In the genomic region with DNA sequence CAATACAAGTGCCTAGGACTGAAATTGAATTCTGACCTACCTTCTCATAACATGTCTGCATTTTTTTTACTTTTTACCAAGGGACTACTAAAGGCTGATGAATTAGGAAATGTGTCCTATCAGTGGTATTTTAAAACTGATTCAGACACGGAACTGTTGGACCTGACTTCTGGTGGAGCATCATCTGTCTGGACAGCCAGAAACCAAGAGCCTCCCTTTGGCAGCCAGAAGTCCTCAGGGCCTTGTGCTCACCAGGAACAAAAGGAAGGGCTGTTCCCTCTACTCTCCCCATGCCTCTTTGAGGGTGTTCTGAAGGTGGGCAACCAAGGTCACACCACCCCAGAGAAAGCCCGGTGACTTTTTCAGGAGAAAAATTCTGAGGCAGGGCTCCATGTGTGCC, we compare ENCODE assay signal across 16 cellular contexts.
DNase-seq lines count a peak whose midpoint lies in the region; ATAC-seq and TF ChIP-seq lines count a peak whose summit lies in the region.
"Had no signal": no experiment of that assay in that cellular context is flagged by ENCODE, and none has a peak within 500 bp of the region (broad histone marks: within the 10 kb centered on the region; RNA-seq: fewer than 3 reads in every experiment).

No MANE protein-coding gene starts in this region.

- POLR2A ChIA-PET in SK-N-SH (lab: Yijun Ruan, JAX), result no interaction called here
- POLR2A ChIA-PET in CD8-positive, alpha-beta T cell (lab: Charles Lee), result no interaction called here

- H3K18ac ChIP-seq in trophoblast cell (ENCODE audit: low read length), result peak overlapping the region; percentile 33

- no peak overlapping the region for H3K27ac Mint-ChIP-seq in CD8-positive, alpha-beta T cell
- H3K27ac Mint-ChIP-seq: activated naive CD4-positive, alpha-beta T cell treated with anti-CD3 and anti-CD28 coated beads, Interleukin-2, amount 50 U/mL, for 72 hours; CD4-positive, alpha-beta T cell had no signal

- ATAC-seq in SK-N-SH treated with all-trans-retinoic acid at 6 μM for 48 hours (no peak), foreskin keratinocyte (no peak)
- no peak for ATAC-seq in CD8-positive, alpha-beta T cell
- ATAC-seq: activated naive CD4-positive, alpha-beta T cell treated with anti-CD3 and anti-CD28 coated beads, Interleukin-2, amount 50 U/mL, for 72 hours had no signal

- H3K4ac ChIP-seq in trophoblast cell (ENCODE audit: low read depth, low read length), result peak overlapping the region; percentile 0

- no peak overlapping the region for H2BK12ac ChIP-seq in trophoblast cell (ENCODE audit: low read length)

- H2AFZ ChIP-seq in SK-N-SH (ENCODE audit: low read depth) (no peak overlapping the region), trophoblast cell (ENCODE audit: insufficient read depth, low read length, poor library complexity) (no peak overlapping the region)

- H3K4me3 ChIP-seq in SK-N-SH (ENCODE audit: low read depth in 2 of 2, low read length in 1 of 2), result no peak overlapping the region
- H3K4me3 ChIP-seq in trophoblast cell (ENCODE audit: low read depth, low read length), result no peak overlapping the region
- no peak overlapping the region for H3K4me3 ChIP-seq in CD8-positive, alpha-beta T cell (ENCODE audit: low read depth, low read length)

- no peaks in the 10 kb centered on the region for H3K9me3 ChIP-seq in SK-N-SH
- no peaks in the 10 kb centered on the region for H3K9me3 ChIP-seq in trophoblast cell (ENCODE audit: insufficient read depth, low read depth, low read length)
- no peaks in the 10 kb centered on the region for H3K9me3 ChIP-seq in CD8-positive, alpha-beta T cell (ENCODE audit: low read length)

- H4K20me1 ChIP-seq in SK-N-SH (ENCODE audit: insufficient read depth), result no peaks in the 10 kb centered on the region

- DNase-seq in SK-N-SH (no peak), foreskin keratinocyte (no peak), trophoblast cell (no peak), COR-L47 (lab: John Stamatoyannopoulos, UW) (no peak), T-helper 1 cell (no peak)
- no peak for DNase-seq in CD8-positive, alpha-beta T cell
- DNase-seq in activated CD4-positive, alpha-beta T cell treated with anti-CD3 and anti-CD28 coated beads, Interleukin-2, amount 50 U/mL, for 4 hours, result no peak
- DNase-seq: activated CD8-positive, alpha-beta memory T cell treated with anti-CD3 and anti-CD28 coated beads, Interleukin-2, amount 50 U/mL, for 4 hours; CD4-positive, alpha-beta T cell; cortex of kidney; stimulated activated CD4-positive, alpha-beta T cell treated with anti-CD3 and anti-CD28 coated beads, Interleukin-1b, Interleukin-23, amount 100 ng/mL, for 48 hours; stimulated activated CD8-positive, alpha-beta memory T cell treated with anti-CD3 and anti-CD28 coated beads, Interleukin-4, amount 100 ng/mL, for 48 hours had no signal

- H2BK120ac ChIP-seq in trophoblast cell (ENCODE audit: insufficient read depth, low read length, poor library complexity), result no peak overlapping the region

- CTCF ChIA-PET in SK-N-SH (lab: Yijun Ruan, JAX), result interaction anchor here (2.5 kb wide), 1 partner anchor 124 kb away, joined by 7 read pairs; no protein-coding TSS in a partner anchor
- CTCF ChIA-PET in CD8-positive, alpha-beta T cell (lab: Charles Lee), result no interaction called here

- no peak overlapping the region for H3K4me3 Mint-ChIP-seq in CD8-positive, alpha-beta T cell
- H3K4me3 Mint-ChIP-seq: CD4-positive, alpha-beta T cell had no signal

- H3K79me2 ChIP-seq in SK-N-SH (ENCODE audit: insufficient read depth) (peaks cover 89% of the 10 kb centered on the region), trophoblast cell (ENCODE audit: control insufficient read depth, insufficient read depth, low read length, poor library complexity) (peaks cover 2% of the 10 kb centered on the region)

- intact Hi-C loops in CD8-positive, alpha-beta T cell (cut with DNase I, micrococcal nuclease), result no loop called here

- TF ChIP-seq CTCF in SK-N-SH (IDR thresholded peaks at IDR 0.05) (no peak), foreskin keratinocyte (conservative IDR thresholded peaks at IDR 0.05) (no peak)
- no peak for TF ChIP-seq CTCF in CD8-positive, alpha-beta T cell (IDR thresholded peaks at IDR 0.05)

- H3K27ac ChIP-seq in SK-N-SH (ENCODE audit: low read depth in 2 of 2, low read length in 1 of 2) (peak overlapping the region; percentile 85 to 99), foreskin keratinocyte (peak overlapping the region; percentile 88), trophoblast cell (ENCODE audit: low read depth, low read length) (peak overlapping the region; percentile 54)
- no peak overlapping the region for H3K27ac ChIP-seq in CD8-positive, alpha-beta T cell (ENCODE audit: low read depth, low read length)
- H3K27ac ChIP-seq: 22Rv1 had no signal

- H3K27me3 ChIP-seq in SK-N-SH (ENCODE audit: insufficient read depth) (no peaks in the 10 kb centered on the region), foreskin keratinocyte (no peaks in the 10 kb centered on the region), trophoblast cell (ENCODE audit: insufficient read depth, low read length) (no peaks in the 10 kb centered on the region)
- peaks cover 5% of the 10 kb centered on the region for H3K27me3 ChIP-seq in CD8-positive, alpha-beta T cell (ENCODE audit: insufficient read depth, low read length)

- H2BK5ac ChIP-seq in trophoblast cell (ENCODE audit: low read depth, low read length, poor library complexity), result peak overlapping the region; percentile 0

- H3K4me1 Mint-ChIP-seq in CD8-positive, alpha-beta T cell (ENCODE audit: low read depth), result peaks cover under 1% of the 10 kb centered on the region

- H3K23ac ChIP-seq in trophoblast cell (ENCODE audit: low read length), result no peak overlapping the region

- H4K8ac ChIP-seq in trophoblast cell (ENCODE audit: low read depth, low read length), result no peak overlapping the region

- H4K91ac ChIP-seq in trophoblast cell (ENCODE audit: low read depth, low read length), result no peak overlapping the region

- no peak overlapping the region for H4K12ac ChIP-seq in trophoblast cell (ENCODE audit: low read depth, low read length)

- H3F3A ChIP-seq in SK-N-SH (replicated peaks; ENCODE audit: insufficient read depth), result peaks cover 54% of the 10 kb centered on the region

- peak overlapping the region; percentile 77 for H3K9ac ChIP-seq in SK-N-SH
- no peak overlapping the region for H3K9ac ChIP-seq in trophoblast cell (ENCODE audit: low read length)
- H3K9ac ChIP-seq: parathyroid adenoma had no signal

- H3K36me3 Mint-ChIP-seq in CD8-positive, alpha-beta T cell, result no peaks in the 10 kb centered on the region

- H3K9me3 Mint-ChIP-seq in CD8-positive, alpha-beta T cell, result no peaks in the 10 kb centered on the region
- H3K9me3 Mint-ChIP-seq: activated naive CD4-positive, alpha-beta T cell treated with anti-CD3 and anti-CD28 coated beads, Interleukin-2, amount 50 U/mL, for 72 hours; CD4-positive, alpha-beta T cell had no signal

- H3K4me2 ChIP-seq in SK-N-SH (peak overlapping the region; percentile 62; the same call in 1 of the 2 replicates), trophoblast cell (ENCODE audit: low read length) (peak overlapping the region; percentile 9)

- TF ChIP-seq RAD21 in SK-N-SH (IDR thresholded peaks at IDR 0.05; ENCODE audit: low read length), result no peak

- H3K9me2 ChIP-seq in SK-N-SH, result no peaks in the 10 kb centered on the region

- 92% methylated on average over 2 of the region's 2 CpGs for WGBS in SK-N-SH (ENCODE audit: low lambda C conversion rate)
- no CpG with 5 or more reads among the region's 2 CpGs for WGBS in trophoblast cell (ENCODE audit: extremely low coverage, insufficient coverage, insufficient read length)

- peaks cover 45 to 62% of the 10 kb centered on the region in 2 experiments for H3K4me1 ChIP-seq in SK-N-SH (ENCODE audit: control insufficient read depth in 1 of 2, insufficient read depth in 2 of 2, low read depth in 1 of 2, low read length in 1 of 2)
- peaks cover 29% of the 10 kb centered on the region for H3K4me1 ChIP-seq in foreskin keratinocyte
- H3K4me1 ChIP-seq in trophoblast cell (ENCODE audit: control insufficient read depth in 1 of 2, insufficient read depth in 2 of 2, low read length in 2 of 2), result peaks cover 27 to 36% of the 10 kb centered on the region in 2 experiments
- H3K4me1 ChIP-seq in CD8-positive, alpha-beta T cell (ENCODE audit: insufficient read depth, low read length), result peaks cover under 1% of the 10 kb centered on the region

- peaks cover 6% of the 10 kb centered on the region for H3K79me1 ChIP-seq in trophoblast cell (ENCODE audit: low read length)

- peak overlapping the region; percentile 2 for H3K14ac ChIP-seq in trophoblast cell (ENCODE audit: low read length)

- H2AK5ac ChIP-seq in trophoblast cell (ENCODE audit: low read length), result no peak overlapping the region

- H3K36me3 ChIP-seq in SK-N-SH (replicated peaks in 1 of 2; ENCODE audit: control insufficient read depth in 1 of 2, insufficient read depth in 2 of 2, low read length in 1 of 2), result peaks cover 0 to 20% of the 10 kb centered on the region in 2 experiments
- H3K36me3 ChIP-seq in trophoblast cell (ENCODE audit: control insufficient read depth in 1 of 2, insufficient read depth in 2 of 2, low read length in 2 of 2), result peaks cover 0 to 3% of the 10 kb centered on the region in 2 experiments
- H3K36me3 ChIP-seq in CD8-positive, alpha-beta T cell (ENCODE audit: insufficient read depth, low read length), result no peaks in the 10 kb centered on the region

- TF ChIP-seq EP300 in SK-N-SH (IDR thresholded peaks at IDR 0.05; ENCODE audit: borderline replicate concordance in 1 of 2, low read depth in 1 of 2, low read length in 1 of 2), result no peak

- H3K27me3 Mint-ChIP-seq in CD8-positive, alpha-beta T cell (ENCODE audit: low read depth), result peaks cover 71% of the 10 kb centered on the region

TF ChIP-seq in SK-N-SH, 30 proteins besides CTCF, POLR2A, EP300 and RAD21:
- TF ChIP-seq, protein P1, sequence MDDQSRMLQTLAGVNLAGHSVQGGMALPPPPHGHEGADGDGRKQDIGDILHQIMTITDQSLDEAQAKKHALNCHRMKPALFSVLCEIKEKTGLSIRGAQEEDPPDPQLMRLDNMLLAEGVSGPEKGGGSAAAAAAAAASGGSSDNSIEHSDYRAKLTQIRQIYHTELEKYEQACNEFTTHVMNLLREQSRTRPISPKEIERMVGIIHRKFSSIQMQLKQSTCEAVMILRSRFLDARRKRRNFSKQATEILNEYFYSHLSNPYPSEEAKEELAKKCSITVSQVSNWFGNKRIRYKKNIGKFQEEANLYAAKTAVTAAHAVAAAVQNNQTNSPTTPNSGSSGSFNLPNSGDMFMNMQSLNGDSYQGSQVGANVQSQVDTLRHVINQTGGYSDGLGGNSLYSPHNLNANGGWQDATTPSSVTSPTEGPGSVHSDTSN (IDR thresholded peaks at IDR 0.05), result no peak
TF ChIP-seq in SK-N-SH: peak in this region for 0.
